9 cellular contexts compared by ENCODE assay signal in genomic region chr17:47776330-47777197, GRCh38. TPM values are rescaled to one million over a fixed set of nuclear protein-coding genes. Genes with fewer than 3 reads are reported as not detected.
DNase-seq lines count a peak whose midpoint lies in the region; ATAC-seq and TF ChIP-seq lines count a peak whose summit lies in the region.
"Had no signal": no experiment of that assay in that cellular context is flagged by ENCODE, and none has a peak within 500 bp of the region (broad histone marks: within the 10 kb centered on the region; RNA-seq: fewer than 3 reads in every experiment).

No MANE protein-coding gene starts in this region.

- no peak overlapping the region for H3K4me3 ChIP-seq in GM12875 (ENCODE audit: low read depth, low read length)

- H3K36me3 Mint-ChIP-seq in activated CD4-positive, alpha-beta memory T cell treated with anti-CD3 and anti-CD28 coated beads for 36 hours = no peaks in the 10 kb centered on the region
- H3K36me3 Mint-ChIP-seq: IgD-negative memory B cell had no signal

- POLR2A ChIA-PET in activated CD4-positive, alpha-beta memory T cell treated with anti-CD3 and anti-CD28 coated beads for 36 hours (lab: Charles Lee) = no interaction called here

- no peaks in the 10 kb centered on the region for H3K9me3 Mint-ChIP-seq in activated CD4-positive, alpha-beta memory T cell treated with anti-CD3 and anti-CD28 coated beads for 36 hours

- DNase-seq in Ammon's horn (ENCODE audit: low spot score) (peak; percentile 21), NCI-H2227 (lab: John Stamatoyannopoulos, UW; ENCODE audit: unreplicated experiment) (peak; percentile 57), fibroblast of peridontal ligament (ENCODE audit: extremely low read depth) (peak; percentile 57), renal cortical epithelial cell (ENCODE audit: low read depth) (peak; percentile 39), NCI-H1048 (lab: John Stamatoyannopoulos, UW) (no peak)
- DNase-seq in activated CD4-positive, alpha-beta memory T cell treated with anti-CD3 and anti-CD28 coated beads for 36 hours = peak; percentile 45

- no peaks in the 10 kb centered on the region for H3K4me1 Mint-ChIP-seq in activated CD4-positive, alpha-beta memory T cell treated with anti-CD3 and anti-CD28 coated beads for 36 hours (ENCODE audit: low read depth)
- H3K4me1 Mint-ChIP-seq: IgD-negative memory B cell had no signal

- no peak overlapping the region for H3K27ac Mint-ChIP-seq in activated CD4-positive, alpha-beta memory T cell treated with anti-CD3 and anti-CD28 coated beads for 36 hours
- H3K27ac Mint-ChIP-seq: IgD-negative memory B cell had no signal

- H3K27me3 Mint-ChIP-seq in activated CD4-positive, alpha-beta memory T cell treated with anti-CD3 and anti-CD28 coated beads for 36 hours = peaks cover 44% of the 10 kb centered on the region

- CTCF ChIA-PET in activated CD4-positive, alpha-beta memory T cell treated with anti-CD3 and anti-CD28 coated beads for 36 hours (lab: Charles Lee) = interaction anchor here (0.8 to 1.4 kb wide), 10 partner anchors 10 to 173 kb away, joined by 3 to 10 read pairs (median 4); no protein-coding TSS in a partner anchor

- no peak overlapping the region for H3K4me3 Mint-ChIP-seq in activated CD4-positive, alpha-beta memory T cell treated with anti-CD3 and anti-CD28 coated beads for 36 hours
- H3K4me3 Mint-ChIP-seq: IgD-negative memory B cell had no signal

- intact Hi-C loops in activated CD4-positive, alpha-beta memory T cell treated with anti-CD3 and anti-CD28 coated beads for 36 hours (cut with micrococcal nuclease) = loop anchor here (2.0 kb wide), 1 partner anchor 26 kb away; no protein-coding TSS in a partner anchor

- ATAC-seq in GM19035 (IDR thresholded peaks at IDR 0.05; ENCODE audit: unreplicated experiment) = no peak

- peak; percentile 67; the same call in 1 of the 2 replicates for TF ChIP-seq CTCF in GM12875 (IDR thresholded peaks at IDR 0.05; ENCODE audit: borderline replicate concordance, insufficient read depth, low read depth, low read length)

RNA-seq across cellular contexts. Expression of gene TBX21, which starts 43.5 kb away (rescaled TPM):
- 10 to 100 TPM; 57.7 to 58.2 TPM for total RNA-seq in activated CD4-positive, alpha-beta memory T cell treated with anti-CD3 and anti-CD28 coated beads for 36 hours
- total RNA-seq in renal cortical epithelial cell = not detected in 2 replicates

RNA-seq across cellular contexts. Expression of gene OSBPL7, which starts 45.0 kb away (rescaled TPM):
- total RNA-seq in activated CD4-positive, alpha-beta memory T cell treated with anti-CD3 and anti-CD28 coated beads for 36 hours = 10 to 100 TPM; 14.7 to 15.6 TPM
- 6.6 and 11.3 TPM in 2 replicates for total RNA-seq in renal cortical epithelial cell

RNA-seq across cellular contexts. Expression of gene MRPL10, which starts 54.8 kb away (rescaled TPM):
- 10 to 100 TPM; 69.9 to 72.4 TPM for total RNA-seq in activated CD4-positive, alpha-beta memory T cell treated with anti-CD3 and anti-CD28 coated beads for 36 hours
- total RNA-seq in renal cortical epithelial cell = 21.0 and 25.4 TPM in 2 replicates

RNA-seq across cellular contexts. Expression of gene LRRC46, which starts 54.9 kb away (rescaled TPM):
- total RNA-seq in activated CD4-positive, alpha-beta memory T cell treated with anti-CD3 and anti-CD28 coated beads for 36 hours = under 1 TPM; 0.29 to 0.59 TPM
- total RNA-seq in renal cortical epithelial cell = 0.45 TPM in 1 of 2 replicates, not detected in the other

Comparison
In these comparisons a context has a peak if more than half of its experiments do, and no peak if none do; other contexts are left out.
1. RNA of gene TBX21, which starts 43.5 kb away (total RNA-seq): 57.7 to 58.2 TPM in activated CD4-positive, alpha-beta memory T cell treated with anti-CD3 and anti-CD28 coated beads for 36 hours; not detected in renal cortical epithelial cell; every median in the first group is over 10 times any median in the second.